In genomic region chr11:26557666-26558065, GRCh38 we compare ENCODE assay signal across 26 cellular contexts. TPM values are rescaled to one million over a fixed set of nuclear protein-coding genes. Genes with fewer than 3 reads are reported as not detected.
"Had no signal": no experiment of that assay in that cellular context is flagged by ENCODE, and none has a peak within 500 bp of the region (broad histone marks: within the 10 kb centered on the region; RNA-seq: fewer than 3 reads in every experiment).

No MANE protein-coding gene starts in this region.

- H3K4me3 ChIP-seq: Peyer's patch, SJSA1 had no signal

- H3K27ac ChIP-seq: brain microvascular endothelial cell, Peyer's patch, RWPE1, SJSA1 had no signal

- H3K4me1 ChIP-seq: Peyer's patch, SJSA1 had no signal

- H3K4me3 Mint-ChIP-seq: activated CD8-positive, alpha-beta memory T cell treated with anti-CD3 and anti-CD28 coated beads, Interleukin-2, amount 10 ng/mL, durations not matched to agents 7 days and 5 days; activated naive CD4-positive, alpha-beta T cell treated with anti-CD3 and anti-CD28 coated beads, Interleukin-2, amount 50 U/mL, for 24 hours; activated naive CD8-positive, alpha-beta T cell treated with anti-CD3 and anti-CD28 coated beads, Interleukin-2, amount 50 U/mL, for 24 hours; activated T-cell treated with anti-CD3 and anti-CD28 coated beads, Interleukin-2, amount 50 U/mL, for 24 hours; activated T-helper 1 cell treated with anti-CD3 and anti-CD28 coated beads, Interleukin-12 subunit alpha, Interleukin-12 subunit beta, Interleukin-2, Interleukin-4 antibody, amounts not matched to agents 30 ng/mL and 10 ng/mL and 1 ng/mL, durations not matched to agents 14 hours and 24 hours and 36 hours; IgD-negative memory B cell; T-helper 1 cell treated with Interleukin-12 subunit alpha and Interleukin-12 subunit beta and Interleukin-4 antibody, amounts not matched to agents 30 μg/mL and 1 μg/mL, for 36 hours had no signal

- H3K27ac Mint-ChIP-seq: activated CD8-positive, alpha-beta memory T cell treated with anti-CD3 and anti-CD28 coated beads, Interleukin-2, amount 10 ng/mL, durations not matched to agents 7 days and 5 days; activated naive CD4-positive, alpha-beta T cell treated with anti-CD3 and anti-CD28 coated beads, Interleukin-2, amount 50 U/mL, for 24 hours; activated naive CD8-positive, alpha-beta T cell treated with anti-CD3 and anti-CD28 coated beads, Interleukin-2, amount 50 U/mL, for 24 hours; activated T-cell treated with anti-CD3 and anti-CD28 coated beads, Interleukin-2, amount 50 U/mL, for 24 hours; activated T-helper 1 cell treated with anti-CD3 and anti-CD28 coated beads, Interleukin-12 subunit alpha, Interleukin-12 subunit beta, Interleukin-2, Interleukin-4 antibody, amounts not matched to agents 30 ng/mL and 10 ng/mL and 1 ng/mL, durations not matched to agents 14 hours and 24 hours and 36 hours; IgD-negative memory B cell; T-helper 1 cell treated with Interleukin-12 subunit alpha and Interleukin-12 subunit beta and Interleukin-4 antibody, amounts not matched to agents 30 μg/mL and 1 μg/mL, for 36 hours had no signal

- H3K9me3 ChIP-seq: Peyer's patch, SJSA1 had no signal

- H3K36me3 Mint-ChIP-seq: activated CD8-positive, alpha-beta memory T cell treated with anti-CD3 and anti-CD28 coated beads, Interleukin-2, amount 10 ng/mL, durations not matched to agents 7 days and 5 days; activated naive CD4-positive, alpha-beta T cell treated with anti-CD3 and anti-CD28 coated beads, Interleukin-2, amount 50 U/mL, for 24 hours; IgD-negative memory B cell had no signal

- H3K36me3 ChIP-seq: brain microvascular endothelial cell, Peyer's patch, SJSA1 had no signal

- H3K27me3 Mint-ChIP-seq: activated CD8-positive, alpha-beta memory T cell treated with anti-CD3 and anti-CD28 coated beads, Interleukin-2, amount 10 ng/mL, durations not matched to agents 7 days and 5 days; activated naive CD4-positive, alpha-beta T cell treated with anti-CD3 and anti-CD28 coated beads, Interleukin-2, amount 50 U/mL, for 24 hours; activated naive CD8-positive, alpha-beta T cell treated with anti-CD3 and anti-CD28 coated beads, Interleukin-2, amount 50 U/mL, for 24 hours; activated T-cell treated with anti-CD3 and anti-CD28 coated beads, Interleukin-2, amount 50 U/mL, for 24 hours; IgD-negative memory B cell had no signal

- H3K9me3 Mint-ChIP-seq: activated naive CD4-positive, alpha-beta T cell treated with anti-CD3 and anti-CD28 coated beads, Interleukin-2, amount 50 U/mL, for 24 hours; activated T-helper 1 cell treated with anti-CD3 and anti-CD28 coated beads, Interleukin-12 subunit alpha, Interleukin-12 subunit beta, Interleukin-2, Interleukin-4 antibody, amounts not matched to agents 30 ng/mL and 10 ng/mL and 1 ng/mL, durations not matched to agents 14 hours and 24 hours and 36 hours; T-helper 1 cell treated with Interleukin-12 subunit alpha and Interleukin-12 subunit beta and Interleukin-4 antibody, amounts not matched to agents 30 μg/mL and 1 μg/mL, for 36 hours had no signal

- H3K4me1 Mint-ChIP-seq: activated CD8-positive, alpha-beta memory T cell treated with anti-CD3 and anti-CD28 coated beads, Interleukin-2, amount 10 ng/mL, durations not matched to agents 7 days and 5 days; activated naive CD4-positive, alpha-beta T cell treated with anti-CD3 and anti-CD28 coated beads, Interleukin-2, amount 50 U/mL, for 24 hours; activated naive CD8-positive, alpha-beta T cell treated with anti-CD3 and anti-CD28 coated beads, Interleukin-2, amount 50 U/mL, for 24 hours; IgD-negative memory B cell had no signal

- DNase-seq: activated CD4-positive, alpha-beta T cell treated with anti-CD3 and anti-CD28 coated beads for 48 hours; activated CD4-positive, alpha-beta T cell treated with anti-CD3 and anti-CD28 coated beads, Interleukin-2, amount 50 U/mL, for 4 hours; activated CD4-positive, CD25-positive, alpha-beta regulatory T cell treated with anti-CD3 and anti-CD28 coated beads, Interleukin-2, amount 50 U/mL, for 72 hours; activated CD8-positive, alpha-beta memory T cell treated with anti-CD3 and anti-CD28 coated beads, Interleukin-2, amount 10 ng/mL, durations not matched to agents 7 days and 5 days; activated effector memory CD4-positive, alpha-beta T cell treated with Interleukin-2 at 50 U/mL for 16 hours; activated naive CD4-positive, alpha-beta T cell; activated naive CD8-positive, alpha-beta T cell treated with anti-CD3 and anti-CD28 coated beads, Interleukin-2, amount 50 U/mL, for 24 hours; activated T-cell treated with anti-CD3 and anti-CD28 coated beads, Interleukin-2, amount 50 U/mL, for 24 hours; amygdala; brain microvascular endothelial cell; KG1; NCI-H1092; NCI-H2029; NCI-H2107; NCI-H510A treated with DMSO at 0.1 percent for 48 hours; NK-92 treated with Interleukin-12 subunit alpha and Interleukin-12 subunit beta, amount 100 ng/mL, for 24 hours; Peyer's patch; Right ventricle myocardium superior had no signal

- ATAC-seq: activated CD8-positive, alpha-beta memory T cell treated with anti-CD3 and anti-CD28 coated beads, Interleukin-2, amount 10 ng/mL, durations not matched to agents 7 days and 5 days; activated naive CD8-positive, alpha-beta T cell treated with anti-CD3 and anti-CD28 coated beads, Interleukin-2, amount 50 U/mL, for 24 hours had no signal

- H3K27me3 ChIP-seq: brain microvascular endothelial cell, Peyer's patch had no signal

RNA-seq across cellular contexts. Expression of gene MUC15, which starts 14.4 kb away (rescaled TPM):
- total RNA-seq: activated CD8-positive, alpha-beta memory T cell treated with anti-CD3 and anti-CD28 coated beads, Interleukin-2, amount 10 ng/mL, durations not matched to agents 7 days and 5 days; activated T-helper 1 cell treated with anti-CD3 and anti-CD28 coated beads, Interleukin-12 subunit alpha, Interleukin-12 subunit beta, Interleukin-2, Interleukin-4 antibody, amounts not matched to agents 30 ng/mL and 10 ng/mL and 1 ng/mL, durations not matched to agents 14 hours and 24 hours and 36 hours; cardiac septum; MCF 10A; Peyer's patch; Right ventricle myocardium superior; SJSA1 had no signal
- polyA plus RNA-seq: IgD-negative memory B cell had no signal
